In the genomic region with DNA sequence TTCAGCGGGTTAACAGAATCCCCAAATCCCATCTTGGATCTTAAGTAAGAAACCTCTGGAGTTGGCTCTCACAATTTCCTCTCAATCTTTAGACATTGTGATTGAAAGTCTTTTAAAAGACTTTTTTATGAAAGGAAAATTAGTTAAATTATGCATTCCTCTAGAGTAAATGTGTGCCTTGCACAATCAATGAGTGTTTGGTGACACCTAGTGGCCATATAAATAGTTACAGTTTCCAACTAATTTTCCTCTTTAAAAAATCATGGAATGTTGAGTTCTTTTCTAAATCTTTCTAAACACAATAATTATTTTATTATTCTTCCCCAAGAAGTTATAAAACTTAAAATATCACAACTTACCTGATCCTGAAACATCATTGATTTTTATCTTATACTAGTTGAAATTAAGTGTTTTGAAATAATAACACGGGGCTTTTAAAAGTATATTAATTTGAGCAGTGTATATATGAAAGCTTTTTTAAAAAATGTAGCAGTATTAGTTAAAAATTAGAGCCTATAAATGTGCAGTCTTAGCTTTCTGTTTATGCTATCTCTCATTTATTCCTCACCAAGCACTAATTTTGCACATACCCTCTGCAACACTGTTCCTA, we compare ENCODE assay signal across 9 cellular contexts.
DNase-seq lines count a peak whose midpoint lies in the region; ATAC-seq, FAIRE-seq and TF ChIP-seq lines count a peak whose summit lies in the region.
"Had no signal": no experiment of that assay in that cellular context is flagged by ENCODE, and none has a peak within 500 bp of the region (broad histone marks: within the 10 kb centered on the region; RNA-seq: fewer than 3 reads in every experiment).

No MANE protein-coding gene starts in this region.

- no peak overlapping the region for H3K9ac ChIP-seq in neural progenitor cell

- no peak for ATAC-seq in stimulated activated memory B cell treated with anti-CD40 and anti-IgM and Interleukin-4, amounts not matched to agents 10 μg/mL and 1 μg/mL and 100 μg/mL, for 72 hours

- H3K36me3 ChIP-seq in neural progenitor cell = no peaks in the 10 kb centered on the region

- no peak overlapping the region for H3K4me3 ChIP-seq in neural progenitor cell

- H3K27ac ChIP-seq in neural progenitor cell = no peak overlapping the region

- H3K4me3 Mint-ChIP-seq in neural progenitor cell = no peak overlapping the region
- H3K4me3 Mint-ChIP-seq in stimulated activated memory B cell treated with anti-CD40 and anti-IgM and Interleukin-4, amounts not matched to agents 10 μg/mL and 1 μg/mL and 100 μg/mL, for 72 hours = no peak overlapping the region
- H3K4me3 Mint-ChIP-seq: dendritic cell treated with granulocyte-macrophage colony-stimulating factor and Interleukin-4, amounts not matched to agents 40 ng/mL and 50 ng/mL, for 4 days had no signal

- H3K4me1 ChIP-seq in neural progenitor cell = peaks cover 8% of the 10 kb centered on the region

- no peak overlapping the region for H3K4me2 ChIP-seq in neural progenitor cell

- peaks cover 16% of the 10 kb centered on the region for H3K4me1 Mint-ChIP-seq in neural progenitor cell
- peaks cover 3% of the 10 kb centered on the region for H3K4me1 Mint-ChIP-seq in stimulated activated memory B cell treated with anti-CD40 and anti-IgM and Interleukin-4, amounts not matched to agents 10 μg/mL and 1 μg/mL and 100 μg/mL, for 72 hours

- FAIRE-seq in colon (lab: Jason Lieb, UNC) = peak; percentile 96

- no peak overlapping the region for H3K27ac Mint-ChIP-seq in neural progenitor cell
- H3K27ac Mint-ChIP-seq in stimulated activated memory B cell treated with anti-CD40 and anti-IgM and Interleukin-4, amounts not matched to agents 10 μg/mL and 1 μg/mL and 100 μg/mL, for 72 hours = no peak overlapping the region
- H3K27ac Mint-ChIP-seq: dendritic cell treated with granulocyte-macrophage colony-stimulating factor and Interleukin-4, amounts not matched to agents 40 ng/mL and 50 ng/mL, for 4 days had no signal

- H2AFZ ChIP-seq in neural progenitor cell (replicated peaks) = peak overlapping the region; percentile 80

- no peaks in the 10 kb centered on the region for H3K36me3 Mint-ChIP-seq in neural progenitor cell
- H3K36me3 Mint-ChIP-seq in stimulated activated memory B cell treated with anti-CD40 and anti-IgM and Interleukin-4, amounts not matched to agents 10 μg/mL and 1 μg/mL and 100 μg/mL, for 72 hours = no peaks in the 10 kb centered on the region

- H3F3A ChIP-seq in neural progenitor cell (ENCODE audit: low read depth) = no peaks in the 10 kb centered on the region

- peak; percentile 95 for TF ChIP-seq CTCF in neural progenitor cell (IDR thresholded peaks at IDR 0.05)

- no peaks in the 10 kb centered on the region for H3K79me2 ChIP-seq in neural progenitor cell (ENCODE audit: low read depth)

- H3K9me3 ChIP-seq in neural progenitor cell (ENCODE audit: low read depth) = no peaks in the 10 kb centered on the region

- no peaks in the 10 kb centered on the region for H3K9me3 Mint-ChIP-seq in neural progenitor cell
- H3K9me3 Mint-ChIP-seq in stimulated activated memory B cell treated with anti-CD40 and anti-IgM and Interleukin-4, amounts not matched to agents 10 μg/mL and 1 μg/mL and 100 μg/mL, for 72 hours = no peaks in the 10 kb centered on the region
- H3K9me3 Mint-ChIP-seq: dendritic cell treated with granulocyte-macrophage colony-stimulating factor and Interleukin-4, amounts not matched to agents 40 ng/mL and 50 ng/mL, for 4 days had no signal

- H3K27me3 Mint-ChIP-seq in neural progenitor cell (ENCODE audit: insufficient read depth, low read depth) = no peaks in the 10 kb centered on the region
- H3K27me3 Mint-ChIP-seq in stimulated activated memory B cell treated with anti-CD40 and anti-IgM and Interleukin-4, amounts not matched to agents 10 μg/mL and 1 μg/mL and 100 μg/mL, for 72 hours = no peaks in the 10 kb centered on the region
- H3K27me3 Mint-ChIP-seq: dendritic cell treated with granulocyte-macrophage colony-stimulating factor and Interleukin-4, amounts not matched to agents 40 ng/mL and 50 ng/mL, for 4 days had no signal

- DNase-seq in A172 (ENCODE audit: low spot score) (peak; percentile 9), GM04504 (ENCODE audit: low read depth) (peak; percentile 6), NCI-H345 (lab: John Stamatoyannopoulos, UW) (peak; percentile 42), neural progenitor cell (ENCODE audit: low spot score) (peak; percentile 42)
- DNase-seq in effector CD4-positive, alpha-beta T cell = no peak
- no peak for DNase-seq in stimulated activated CD4-positive, alpha-beta T cell treated with anti-CD3 and anti-CD28 coated beads, Interleukin-12 subunit alpha, Interleukin-12 subunit beta, amount 100 ng/mL, for 4 hours

- H4K20me1 ChIP-seq in neural progenitor cell (ENCODE audit: low read depth) = no peaks in the 10 kb centered on the region

- H3K27me3 ChIP-seq in neural progenitor cell = no peaks in the 10 kb centered on the region

Comparison
In these comparisons a context has a peak if more than half of its experiments do, and no peak if none do; other contexts are left out.
1. DNase-seq: peak in A172 (single experiment), GM04504 (single experiment), NCI-H345 (single experiment) and neural progenitor cell (single experiment); none in effector CD4-positive, alpha-beta T cell (single experiment) and stimulated activated CD4-positive, alpha-beta T cell treated with anti-CD3 and anti-CD28 coated beads, Interleukin-12 subunit alpha, Interleukin-12 subunit beta, amount 100 ng/mL, for 4 hours (single experiment).